Comparison of ENCODE assay signal across 31 cellular contexts in the genomic region with DNA sequence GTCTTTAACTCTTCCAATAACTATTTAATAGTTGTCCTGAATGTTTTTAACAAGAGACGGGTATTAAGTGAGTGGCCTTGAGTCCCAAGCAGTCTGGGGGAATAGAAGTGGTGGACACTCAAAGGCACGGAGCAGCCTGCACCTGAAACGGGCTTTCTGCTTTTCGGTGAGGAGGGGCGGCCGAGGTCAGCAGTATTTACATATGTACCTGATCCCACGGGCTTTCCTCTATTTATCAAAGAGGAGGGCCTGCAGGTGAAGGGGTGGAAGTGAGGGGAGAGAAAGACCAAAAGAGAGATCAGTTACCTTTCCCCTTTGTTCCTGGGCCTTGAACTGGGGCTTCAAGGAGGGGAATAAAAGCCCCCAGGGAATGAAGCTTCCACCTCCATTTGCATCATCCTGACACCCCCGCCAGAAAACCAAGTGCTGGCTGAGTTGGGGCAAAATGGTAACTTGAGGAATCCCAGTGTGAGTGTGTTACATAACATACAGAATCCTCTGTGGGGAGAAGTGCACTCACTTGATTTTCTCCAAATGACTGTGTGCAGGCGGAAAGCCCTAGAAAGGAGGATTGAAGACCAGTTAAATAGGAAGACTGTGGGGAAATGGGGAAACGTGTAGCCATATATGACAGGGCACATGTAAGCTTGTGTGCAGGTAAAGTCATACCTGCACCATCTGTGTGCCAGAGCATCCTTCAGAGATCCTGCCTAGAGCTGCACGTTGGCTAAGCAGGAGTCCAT. TPM values are rescaled to one million over a fixed set of nuclear protein-coding genes. Genes with fewer than 3 reads are reported as not detected.
A peak's percentile ranks its signal among the peaks of the same experiment; 100 is the strongest.
DNase-seq lines count a peak whose midpoint lies in the region; ATAC-seq, FAIRE-seq and TF ChIP-seq lines count a peak whose summit lies in the region.
"Had no signal": no experiment of that assay in that cellular context is flagged by ENCODE, and none has a peak within 500 bp of the region (broad histone marks: within the 10 kb centered on the region; RNA-seq: fewer than 3 reads in every experiment).

No MANE protein-coding gene starts in this region.

- no peak for TF ChIP-seq CTCF in astrocyte (IDR thresholded peaks at IDR 0.05; ENCODE audit: insufficient read depth, low read depth, low read length)
- TF ChIP-seq CTCF in glutamatergic neuron (IDR thresholded peaks at IDR 0.05; ENCODE audit: partially characterized antibody, unreplicated experiment): no peak
- TF ChIP-seq CTCF in nephron (IDR thresholded peaks at IDR 0.05; ENCODE audit: unreplicated experiment in 3 of 3): no peak
- TF ChIP-seq CTCF in right atrium auricular region (IDR thresholded peaks at IDR 0.05): no peak

- H3K4me1 ChIP-seq in astrocyte (ENCODE audit: insufficient read depth, low read length) (peaks cover 16% of the 10 kb centered on the region), right atrium auricular region (peaks cover 0 to 26% of the 10 kb centered on the region in 2 donors)
- H3K4me1 ChIP-seq: adrenal gland, BLaER1, vagina had no signal

- no peak overlapping the region for H3K27ac Mint-ChIP-seq in astrocyte (ENCODE audit: unreplicated experiment)
- H3K27ac Mint-ChIP-seq in glutamatergic neuron (ENCODE audit: unreplicated experiment): no peak overlapping the region
- peak overlapping the region; percentile 63 to 86 (median 80) for H3K27ac Mint-ChIP-seq in nephron
- H3K27ac Mint-ChIP-seq: activated CD4-positive, alpha-beta memory T cell treated with anti-CD3 and anti-CD28 coated beads, Interleukin-2, amount 10 ng/mL, durations not matched to agents 7 days and 5 days; activated naive CD4-positive, alpha-beta T cell treated with anti-CD3 and anti-CD28 coated beads for 36 hours; activated T-helper 1 cell treated with anti-CD3 and anti-CD28 coated beads, Interleukin-12 subunit alpha, Interleukin-12 subunit beta, Interleukin-2, Interleukin-4 antibody, amounts not matched to agents 30 ng/mL and 10 ng/mL and 1 ng/mL, durations not matched to agents 14 hours and 24 hours and 36 hours; naive thymus-derived CD8-positive, alpha-beta T cell; stimulated activated naive CD8-positive, alpha-beta T cell treated with anti-CD3 and anti-CD28 coated beads, Interleukin-15, Interleukin-2, amounts not matched to agents 100 ng/mL and 50 ng/mL, for 24 hours had no signal

- H3K27me3 Mint-ChIP-seq in astrocyte (ENCODE audit: low read depth, unreplicated experiment): peaks cover 90% of the 10 kb centered on the region
- peaks cover 46% of the 10 kb centered on the region for H3K27me3 Mint-ChIP-seq in glutamatergic neuron (ENCODE audit: unreplicated experiment)
- H3K27me3 Mint-ChIP-seq in nephron (ENCODE audit: low read depth): peaks cover 100% of the 10 kb centered on the region

- H3K27ac ChIP-seq in astrocyte (ENCODE audit: low read depth, low read length) (no peak overlapping the region), temporal lobe (ENCODE audit: low read depth, low read length) (peak overlapping the region; percentile 89), right atrium auricular region (no peak overlapping the region)
- H3K27ac ChIP-seq: adrenal gland, BLaER1, spleen, thyroid gland, vagina had no signal

- H3K4me3 ChIP-seq in astrocyte (ENCODE audit: insufficient read depth, low read depth, low read length) (no peak overlapping the region), right atrium auricular region (no peak overlapping the region)
- H3K4me3 ChIP-seq: adrenal gland, BLaER1, lung, spleen, thyroid gland, vagina had no signal

- H3K4me3 Mint-ChIP-seq in astrocyte (ENCODE audit: unreplicated experiment) (no peak overlapping the region), glutamatergic neuron (ENCODE audit: unreplicated experiment) (peak overlapping the region; percentile 21), nephron (peak overlapping the region; percentile 19 to 21 (median 20))
- H3K4me3 Mint-ChIP-seq: activated CD4-positive, alpha-beta memory T cell treated with anti-CD3 and anti-CD28 coated beads, Interleukin-2, amount 10 ng/mL, durations not matched to agents 7 days and 5 days; activated naive CD4-positive, alpha-beta T cell treated with anti-CD3 and anti-CD28 coated beads for 36 hours; activated T-helper 1 cell treated with anti-CD3 and anti-CD28 coated beads, Interleukin-12 subunit alpha, Interleukin-12 subunit beta, Interleukin-2, Interleukin-4 antibody, amounts not matched to agents 30 ng/mL and 10 ng/mL and 1 ng/mL, durations not matched to agents 14 hours and 24 hours and 36 hours; naive thymus-derived CD8-positive, alpha-beta T cell; stimulated activated naive CD8-positive, alpha-beta T cell treated with anti-CD3 and anti-CD28 coated beads, Interleukin-15, Interleukin-2, amounts not matched to agents 100 ng/mL and 50 ng/mL, for 24 hours had no signal

- no peak for ATAC-seq in GM21737 (IDR thresholded peaks at IDR 0.05; ENCODE audit: unreplicated experiment)
- ATAC-seq in left lobe of liver: no peak
- ATAC-seq: naive thymus-derived CD8-positive, alpha-beta T cell had no signal

- no peaks in the 10 kb centered on the region for H3K36me3 ChIP-seq in astrocyte (ENCODE audit: insufficient read depth, low read length)
- no peaks in the 10 kb centered on the region for H3K36me3 ChIP-seq in right atrium auricular region
- H3K36me3 ChIP-seq: adrenal gland, BLaER1, spleen, thyroid gland, vagina had no signal

- no peak for FAIRE-seq in astrocyte (lab: Jason Lieb, UNC)
- FAIRE-seq: G401.6, keratinocyte had no signal

- H3K27me3 ChIP-seq in astrocyte (ENCODE audit: insufficient read depth, low read length) (peaks cover 38% of the 10 kb centered on the region), right atrium auricular region (peaks cover 51 to 62% of the 10 kb centered on the region in 2 donors)

- H3K36me3 Mint-ChIP-seq in astrocyte (ENCODE audit: low read depth, unreplicated experiment) (peaks cover 3% of the 10 kb centered on the region), glutamatergic neuron (ENCODE audit: unreplicated experiment) (no peaks in the 10 kb centered on the region), nephron (ENCODE audit: low read depth) (no peaks in the 10 kb centered on the region)

- H3K79me2 ChIP-seq in astrocyte (ENCODE audit: insufficient read depth, low read length): peaks cover 55% of the 10 kb centered on the region

- H3K9me3 ChIP-seq in astrocyte (ENCODE audit: insufficient read depth, low read depth, low read length): no peaks in the 10 kb centered on the region
- H3K9me3 ChIP-seq in right atrium auricular region: no peaks in the 10 kb centered on the region
- H3K9me3 ChIP-seq: adrenal gland, spleen, thyroid gland, vagina had no signal

- H2AFZ ChIP-seq in astrocyte (ENCODE audit: low read depth, low read length): no peak overlapping the region

- peak overlapping the region; percentile 78 for H3K4me2 ChIP-seq in astrocyte (ENCODE audit: low read length)
- H3K4me2 ChIP-seq: BLaER1 had no signal

- peaks cover 4% of the 10 kb centered on the region for H3K4me1 Mint-ChIP-seq in astrocyte (ENCODE audit: low read depth, unreplicated experiment)
- H3K4me1 Mint-ChIP-seq in glutamatergic neuron (ENCODE audit: low read depth, unreplicated experiment): peaks cover 14% of the 10 kb centered on the region
- H3K4me1 Mint-ChIP-seq in nephron: peaks cover 23% of the 10 kb centered on the region
- H3K4me1 Mint-ChIP-seq: activated CD4-positive, alpha-beta memory T cell treated with anti-CD3 and anti-CD28 coated beads, Interleukin-2, amount 10 ng/mL, durations not matched to agents 7 days and 5 days had no signal

- peaks cover 21% of the 10 kb centered on the region for H3K9me3 Mint-ChIP-seq in astrocyte (ENCODE audit: unreplicated experiment)
- peaks cover 16% of the 10 kb centered on the region for H3K9me3 Mint-ChIP-seq in glutamatergic neuron (ENCODE audit: unreplicated experiment)
- H3K9me3 Mint-ChIP-seq in nephron: no peaks in the 10 kb centered on the region
- H3K9me3 Mint-ChIP-seq: activated CD4-positive, alpha-beta memory T cell treated with anti-CD3 and anti-CD28 coated beads, Interleukin-2, amount 10 ng/mL, durations not matched to agents 7 days and 5 days; activated naive CD4-positive, alpha-beta T cell treated with anti-CD3 and anti-CD28 coated beads for 36 hours; activated T-helper 1 cell treated with anti-CD3 and anti-CD28 coated beads, Interleukin-12 subunit alpha, Interleukin-12 subunit beta, Interleukin-2, Interleukin-4 antibody, amounts not matched to agents 30 ng/mL and 10 ng/mL and 1 ng/mL, durations not matched to agents 14 hours and 24 hours and 36 hours; stimulated activated naive CD8-positive, alpha-beta T cell treated with anti-CD3 and anti-CD28 coated beads, Interleukin-15, Interleukin-2, amounts not matched to agents 100 ng/mL and 50 ng/mL, for 24 hours had no signal

- DNase-seq in astrocyte (ENCODE audit: low read depth) (no peak), glutamatergic neuron (no peak), right atrium auricular region (ENCODE audit: low spot score) (no peak), left lobe of liver (ENCODE audit: low spot score) (no peak)
- DNase-seq: activated CD4-positive, alpha-beta memory T cell treated with anti-CD3 and anti-CD28 coated beads, Interleukin-2, amount 10 ng/mL, durations not matched to agents 7 days and 5 days; activated CD8-positive, alpha-beta memory T cell treated with anti-CD3 and anti-CD28 coated beads, Interleukin-2, amount 50 U/mL, for 48 hours; activated naive CD4-positive, alpha-beta T cell treated with anti-CD3 and anti-CD28 coated beads for 36 hours; adrenal gland; DMS79; naive thymus-derived CD8-positive, alpha-beta T cell; NCI-H1436 treated with DMSO at 0.1 percent for 48 hours; NCI-H2107; NCI-H446; NCI-H748 treated with DMSO at 0.1 percent for 48 hours; SHP77; spleen; stimulated activated CD4-positive, alpha-beta T cell treated with anti-CD3 and anti-CD28 coated beads, Interleukin-2, amount 100 ng/mL, for 24 hours; thyroid gland had no signal

- H3K9ac ChIP-seq in astrocyte (ENCODE audit: low read length): no peak overlapping the region
- H3K9ac ChIP-seq: BLaER1 had no signal

- H4K20me1 ChIP-seq in astrocyte (ENCODE audit: insufficient read depth, low read length): no peaks in the 10 kb centered on the region

RNA-seq across cellular contexts. Expression of gene POU3F3, which starts 12.4 kb away (rescaled TPM):
- total RNA-seq in astrocyte (0.09 TPM in 1 of 2 replicates, not detected in the other), glutamatergic neuron (ENCODE audit: unreplicated experiment) (0.54 TPM), temporal lobe (230 TPM), right atrium auricular region (under 1 TPM in 1 of 2 donors, not detected in 1; 0.79 TPM), left lobe of liver (not detected)
- total RNA-seq: activated CD4-positive, alpha-beta memory T cell treated with anti-CD3 and anti-CD28 coated beads, Interleukin-2, amount 10 ng/mL, durations not matched to agents 7 days and 5 days; activated naive CD4-positive, alpha-beta T cell treated with anti-CD3 and anti-CD28 coated beads for 36 hours; activated T-helper 1 cell treated with anti-CD3 and anti-CD28 coated beads, Interleukin-12 subunit alpha, Interleukin-12 subunit beta, Interleukin-2, Interleukin-4 antibody, amounts not matched to agents 30 ng/mL and 10 ng/mL and 1 ng/mL, durations not matched to agents 14 hours and 24 hours and 36 hours; HT-29; mononuclear cell; naive thymus-derived CD8-positive, alpha-beta T cell; spleen; T-helper 2 cell treated with Interferon-gamma antibody and Interleukin-4, amounts not matched to agents 100 ng/mL and 5 ng/mL, for 36 hours; vagina had no signal

Comparison
In these comparisons a context has a peak if more than half of its experiments do, and no peak if none do; other contexts are left out.
1. H3K27ac Mint-ChIP-seq: peak in nephron (3 of 3); none in astrocyte (single experiment) and glutamatergic neuron (single experiment).
2. RNA of gene POU3F3, which starts 12.4 kb away (total RNA-seq): 230 TPM in temporal lobe (single experiment); 0.79 TPM in right atrium auricular region, 0.54 TPM in glutamatergic neuron (single experiment), 0.09 TPM in astrocyte and not detected in left lobe of liver (single experiment); every median in the first group is over 100 times any median in the second.